In genomic region chr12:53062977-53063707, GRCh38 we compare ENCODE assay signal across 19 cellular contexts. TPM values are rescaled to one million over a fixed set of nuclear protein-coding genes. Genes with fewer than 3 reads are reported as not detected.
DNase-seq lines count a peak whose midpoint lies in the region; ATAC-seq and TF ChIP-seq lines count a peak whose summit lies in the region.
"Had no signal": no experiment of that assay in that cellular context is flagged by ENCODE, and none has a peak within 500 bp of the region (broad histone marks: within the 10 kb centered on the region; RNA-seq: fewer than 3 reads in every experiment).

No MANE protein-coding gene starts in this region.

- H3K36me3 ChIP-seq in lower lobe of right lung = peaks cover 100% of the 10 kb centered on the region
- peaks cover 54 to 100% (median 95%) of the 10 kb centered on the region in 4 donors for H3K36me3 ChIP-seq in stomach

- H3K36me3 Mint-ChIP-seq in stimulated activated effector memory CD8-positive, alpha-beta T cell treated with anti-CD3 and anti-CD28 coated beads, Interleukin-12 subunit alpha, Interleukin-12 subunit beta, amount 100 ng/mL, for 72 hours = peaks cover 48% of the 10 kb centered on the region

- peak; percentile 46 for DNase-seq in LHCN-M2 (ENCODE audit: low read depth)
- no peak for DNase-seq in choroid plexus epithelial cell (ENCODE audit: low read depth)
- DNase-seq in lower lobe of right lung = no peak
- DNase-seq in stomach = no peak
- no peak for DNase-seq in COR-L47 (lab: John Stamatoyannopoulos, UW)
- DNase-seq in stimulated activated effector memory CD8-positive, alpha-beta T cell treated with anti-CD3 and anti-CD28 coated beads, Interleukin-12 subunit alpha, Interleukin-12 subunit beta, amount 100 ng/mL, for 72 hours (ENCODE audit: low spot score in 2 of 2) = no peak
- DNase-seq in hypothalamus (lab: John Stamatoyannopoulos, UW) = no peak
- DNase-seq: activated CD4-positive, alpha-beta T cell treated with anti-CD3 and anti-CD28 coated beads for 1 hour; NCI-H1105 treated with DMSO at 0.1 percent for 48 hours; NCI-H510A; PC-3; stimulated activated CD4-positive, alpha-beta T cell treated with anti-CD3 and anti-CD28 coated beads, Interleukin-1b, Interleukin-23, amount 100 ng/mL, for 48 hours; T-cell had no signal

- H3K9me3 Mint-ChIP-seq in stimulated activated effector memory CD8-positive, alpha-beta T cell treated with anti-CD3 and anti-CD28 coated beads, Interleukin-12 subunit alpha, Interleukin-12 subunit beta, amount 100 ng/mL, for 72 hours = no peaks in the 10 kb centered on the region
- H3K9me3 Mint-ChIP-seq: activated T-helper 1 cell treated with anti-CD3 and anti-CD28 coated beads, Interleukin-12 subunit alpha, Interleukin-12 subunit beta, Interleukin-2, Interleukin-4 antibody, amounts not matched to agents 30 ng/mL and 10 ng/mL and 1 ng/mL, durations not matched to agents 14 hours and 24 hours and 36 hours; brain; CD4-positive, alpha-beta memory T cell; IgD-negative memory B cell; T-cell had no signal

- no peak for TF ChIP-seq POLR2A in stomach (IDR thresholded peaks at IDR 0.05)

- intact Hi-C loops in lower lobe of right lung (cut with DNase I) = no loop called here
- intact Hi-C loops in stomach (cut with DNase I; ENCODE audit: low total_unique reads) = no loop called here

- no peaks in the 10 kb centered on the region for H3K27me3 ChIP-seq in lower lobe of right lung (ENCODE audit: low read depth)
- H3K27me3 ChIP-seq in stomach = no peaks in the 10 kb centered on the region
- H3K27me3 ChIP-seq: hepatocyte had no signal

- H3K4me3 ChIP-seq in choroid plexus epithelial cell (ENCODE audit: low read depth, low read length) = no peak overlapping the region
- H3K4me3 ChIP-seq in lower lobe of right lung = no peak overlapping the region
- no peak overlapping the region for H3K4me3 ChIP-seq in stomach
- H3K4me3 ChIP-seq: hepatocyte had no signal

- peaks cover 53% of the 10 kb centered on the region for H3K4me1 ChIP-seq in lower lobe of right lung
- peaks cover 44 to 81% (median 66%) of the 10 kb centered on the region in 4 donors for H3K4me1 ChIP-seq in stomach

- peak overlapping the region; percentile 24 for H3K27ac ChIP-seq in lower lobe of right lung
- H3K27ac ChIP-seq in stomach = peak overlapping the region in 4 of 5 donors; percentile 20 to 81 (median 72)
- H3K27ac ChIP-seq: hepatocyte had no signal

- ATAC-seq in lower lobe of right lung (no peak), GM21786 (IDR thresholded peaks at IDR 0.05; ENCODE audit: unreplicated experiment) (no peak)
- no peak for ATAC-seq in stimulated activated effector memory CD8-positive, alpha-beta T cell treated with anti-CD3 and anti-CD28 coated beads, Interleukin-12 subunit alpha, Interleukin-12 subunit beta, amount 100 ng/mL, for 72 hours
- ATAC-seq: T-cell had no signal

- 72 to 85% (median 74%) methylated on average over 9 to 14 of the region's 14 CpGs for WGBS in stomach, 5 donors

- TF ChIP-seq EP300 in stomach (IDR thresholded peaks at IDR 0.05) = no peak

- TF ChIP-seq CTCF in choroid plexus epithelial cell (conservative IDR thresholded peaks at IDR 0.05; ENCODE audit: low read depth, low read length) = peak; percentile 23
- TF ChIP-seq CTCF in lower lobe of right lung (IDR thresholded peaks at IDR 0.05) = no peak
- no peak for TF ChIP-seq CTCF in stomach (IDR thresholded peaks at IDR 0.05)

- no peak overlapping the region for H3K27ac Mint-ChIP-seq in stimulated activated effector memory CD8-positive, alpha-beta T cell treated with anti-CD3 and anti-CD28 coated beads, Interleukin-12 subunit alpha, Interleukin-12 subunit beta, amount 100 ng/mL, for 72 hours
- H3K27ac Mint-ChIP-seq: activated T-helper 1 cell treated with anti-CD3 and anti-CD28 coated beads, Interleukin-12 subunit alpha, Interleukin-12 subunit beta, Interleukin-2, Interleukin-4 antibody, amounts not matched to agents 30 ng/mL and 10 ng/mL and 1 ng/mL, durations not matched to agents 14 hours and 24 hours and 36 hours; T-cell had no signal

- peaks cover 23% of the 10 kb centered on the region for H3K4me1 Mint-ChIP-seq in stimulated activated effector memory CD8-positive, alpha-beta T cell treated with anti-CD3 and anti-CD28 coated beads, Interleukin-12 subunit alpha, Interleukin-12 subunit beta, amount 100 ng/mL, for 72 hours

- no peak overlapping the region for H3K4me3 Mint-ChIP-seq in stimulated activated effector memory CD8-positive, alpha-beta T cell treated with anti-CD3 and anti-CD28 coated beads, Interleukin-12 subunit alpha, Interleukin-12 subunit beta, amount 100 ng/mL, for 72 hours
- H3K4me3 Mint-ChIP-seq: activated T-helper 1 cell treated with anti-CD3 and anti-CD28 coated beads, Interleukin-12 subunit alpha, Interleukin-12 subunit beta, Interleukin-2, Interleukin-4 antibody, amounts not matched to agents 30 ng/mL and 10 ng/mL and 1 ng/mL, durations not matched to agents 14 hours and 24 hours and 36 hours; brain; CD4-positive, alpha-beta memory T cell; IgD-negative memory B cell; T-cell had no signal

- H3K9me3 ChIP-seq in lower lobe of right lung = no peaks in the 10 kb centered on the region
- H3K9me3 ChIP-seq in stomach = no peaks in the 10 kb centered on the region

RNA-seq across cellular contexts. Expression of gene TNS2, which starts 13.3 kb away (rescaled TPM):
- 79.6 and 95.7 TPM in 2 replicates for total RNA-seq in LHCN-M2 (2014; rRNA removed)
- polyA plus RNA-seq in LHCN-M2 (2012) = 34.3 TPM
- 186 TPM for total RNA-seq in lower lobe of right lung
- total RNA-seq in stomach = 100 to 1,000 TPM in 2 of 5 donors, 10 to 100 TPM in 3; 38.5 to 164 (median 44.2) TPM
- polyA plus RNA-seq in stomach = 100 to 1,000 TPM in 1 of 3 donors, 10 to 100 TPM in 2; 71.0 to 104 (median 76.5) TPM
- polyA plus RNA-seq: IgD-negative memory B cell had no signal

RNA-seq across cellular contexts. Expression of gene SPRYD3, which starts 16.0 kb away (rescaled TPM):
- total RNA-seq in LHCN-M2 (2014; rRNA removed) (20.0 and 21.9 TPM in 2 replicates), lower lobe of right lung (47.9 TPM), stomach (10 to 100 TPM; 17.8 to 99.8 (median 50.9) TPM)
- 32.5 TPM for polyA plus RNA-seq in LHCN-M2 (2012)
- polyA plus RNA-seq in stomach = 10 to 100 TPM; 26.3 to 30.5 (median 29.8) TPM

RNA-seq across cellular contexts. Expression of gene IGFBP6, which starts 34.3 kb away (rescaled TPM):
- total RNA-seq in LHCN-M2 (2014; rRNA removed) (178 and 231 TPM in 2 replicates), lower lobe of right lung (58.5 TPM), stomach (100 to 1,000 TPM in 2 of 5 donors, 10 to 100 TPM in 3; 22.6 to 388 (median 95.1) TPM)
- 127 TPM for polyA plus RNA-seq in LHCN-M2 (2012)
- polyA plus RNA-seq in stomach = 100 to 1,000 TPM in 1 of 3 donors, 10 to 100 TPM in 2; 30.6 to 124 (median 54.7) TPM
- total RNA-seq: activated T-helper 1 cell treated with anti-CD3 and anti-CD28 coated beads, Interleukin-12 subunit alpha, Interleukin-12 subunit beta, Interleukin-2, Interleukin-4 antibody, amounts not matched to agents 30 ng/mL and 10 ng/mL and 1 ng/mL, durations not matched to agents 14 hours and 24 hours and 36 hours had no signal

RNA-seq across cellular contexts. Expression of gene SOAT2, which starts 40.1 kb away (rescaled TPM):
- total RNA-seq in LHCN-M2 (2014; rRNA removed) = not detected in 2 replicates
- not detected for polyA plus RNA-seq in LHCN-M2 (2012)
- total RNA-seq in lower lobe of right lung = not detected
- under 1 TPM in 1 of 5 donors, not detected in 4; 0.92 TPM for total RNA-seq in stomach
- under 1 TPM in 1 of 3 donors, not detected in 2; 0.28 TPM for polyA plus RNA-seq in stomach
- total RNA-seq: activated T-helper 1 cell treated with anti-CD3 and anti-CD28 coated beads, Interleukin-12 subunit alpha, Interleukin-12 subunit beta, Interleukin-2, Interleukin-4 antibody, amounts not matched to agents 30 ng/mL and 10 ng/mL and 1 ng/mL, durations not matched to agents 14 hours and 24 hours and 36 hours had no signal
- polyA plus RNA-seq: IgD-negative memory B cell had no signal

RNA-seq across cellular contexts. Expression of gene EIF4B, which starts 56.9 kb away (rescaled TPM):
- 468 and 479 TPM in 2 replicates for total RNA-seq in LHCN-M2 (2014; rRNA removed)
- polyA plus RNA-seq in LHCN-M2 (2012) = 194 TPM
- 453 TPM for total RNA-seq in lower lobe of right lung
- total RNA-seq in stomach = 100 to 1,000 TPM; 319 to 833 (median 400) TPM
- 100 to 1,000 TPM; 101 to 262 (median 179) TPM for polyA plus RNA-seq in stomach
